ENCODE assay signal across 7 cellular contexts in the genomic region with DNA sequence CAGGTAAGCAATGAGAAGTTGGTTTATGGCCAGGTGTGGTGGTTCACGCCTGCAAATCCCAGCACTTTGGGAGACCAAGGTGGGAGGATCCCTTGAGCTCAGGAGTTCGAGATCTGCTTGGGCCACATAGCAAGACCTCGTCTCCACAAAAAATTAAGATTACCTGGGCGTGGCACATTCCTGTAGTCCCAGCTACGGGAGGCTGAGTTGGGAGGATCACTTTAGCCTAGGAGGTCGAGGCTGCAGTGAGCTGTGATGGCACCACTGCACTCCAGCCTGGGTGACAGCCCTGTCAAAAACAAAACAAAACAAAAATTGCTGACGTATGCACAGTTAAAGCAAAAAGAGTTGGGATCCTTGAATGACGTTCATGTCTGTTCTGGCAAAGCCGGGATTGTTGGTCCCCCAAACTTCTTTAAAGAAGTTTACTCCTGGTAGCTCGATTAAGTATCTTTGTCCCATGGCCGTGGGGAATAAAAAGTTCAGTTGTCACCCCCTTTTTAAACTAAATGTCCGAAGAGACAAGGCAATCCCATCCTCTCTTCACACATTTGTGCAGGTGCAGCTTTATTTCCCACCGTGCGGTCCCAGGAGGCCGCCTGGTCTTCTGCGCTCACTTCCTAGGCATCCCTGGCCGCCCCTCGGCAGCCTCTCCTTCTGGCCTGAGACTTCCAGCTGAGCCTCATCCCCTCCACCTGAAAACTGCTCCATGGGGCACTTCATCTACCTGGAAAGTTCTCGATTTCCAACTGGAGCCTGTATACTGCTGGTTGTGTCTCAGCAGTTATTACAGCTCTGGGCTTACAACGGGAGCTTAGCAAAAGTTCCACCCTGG. TPM values are rescaled to one million over a fixed set of nuclear protein-coding genes. Genes with fewer than 3 reads are reported as not detected.
DNase-seq lines count a peak whose midpoint lies in the region; ATAC-seq and TF ChIP-seq lines count a peak whose summit lies in the region.

No MANE protein-coding gene starts in this region.

- H4K8ac ChIP-seq in trophoblast cell (ENCODE audit: low read depth, low read length) = peak overlapping the region; percentile 89

- H3K79me1 ChIP-seq in trophoblast cell (ENCODE audit: low read length) = peaks cover 21% of the 10 kb centered on the region

- H2BK12ac ChIP-seq in trophoblast cell (ENCODE audit: low read length) = peak overlapping the region; percentile 38

- H3K23ac ChIP-seq in trophoblast cell (ENCODE audit: low read length) = no peak overlapping the region

- peak overlapping the region; percentile 54 for H2BK120ac ChIP-seq in trophoblast cell (ENCODE audit: insufficient read depth, low read length, poor library complexity)

- H3K4ac ChIP-seq in trophoblast cell (ENCODE audit: low read depth, low read length) = peak overlapping the region; percentile 71

- CTCF ChIA-PET in T-cell (lab: Charles Lee) = no interaction called here

- peak overlapping the region; percentile 97 for H3K9ac ChIP-seq in trophoblast cell (ENCODE audit: low read length)

- H3K27ac ChIP-seq in trophoblast cell (ENCODE audit: low read depth, low read length) = peak overlapping the region; percentile 98

- H3K36me3 Mint-ChIP-seq in T-cell = no peaks in the 10 kb centered on the region

- H3K4me1 Mint-ChIP-seq in T-cell = peaks cover 34 to 42% (median 38%) of the 10 kb centered on the region in 3 donors

- ATAC-seq in GM18909 (IDR thresholded peaks at IDR 0.05; ENCODE audit: poor library complexity, unreplicated experiment) (peak; percentile 12), HG02759 (IDR thresholded peaks at IDR 0.05; ENCODE audit: unreplicated experiment) (peak; percentile 18), T-cell (replicated peaks in 1 of 4) (peak in 3 of 4 experiments; percentile 2 to 4 (median 2))

- H2AK5ac ChIP-seq in trophoblast cell (ENCODE audit: low read length) = peak overlapping the region; percentile 41

- no peak for DNase-seq in T-cell
- DNase-seq in fibroblast of villous mesenchyme (ENCODE audit: low read depth) = no peak
- no peak for DNase-seq in trophoblast cell
- no peak for DNase-seq in OCI-M1 (lab: John Stamatoyannopoulos, UW)
- no peak for DNase-seq in NK-92 treated with Interleukin-12 subunit alpha and Interleukin-12 subunit beta, amount 100 ng/mL, for 24 hours (lab: John Stamatoyannopoulos, UW)

- no CpG with 5 or more reads among the region's 20 CpGs for WGBS in trophoblast cell (ENCODE audit: extremely low coverage, insufficient coverage, insufficient read length)

- H3K9me3 Mint-ChIP-seq in T-cell = no peaks in the 10 kb centered on the region

- H3K27ac Mint-ChIP-seq in T-cell = no peak overlapping the region

- peak overlapping the region; percentile 81 for H2BK5ac ChIP-seq in trophoblast cell (ENCODE audit: low read depth, low read length, poor library complexity)

- no peak for TF ChIP-seq CTCF in fibroblast of villous mesenchyme (IDR thresholded peaks at IDR 0.05; ENCODE audit: insufficient read depth, low read depth, low read length)

- H3K4me3 Mint-ChIP-seq in T-cell = peak overlapping the region; percentile 86 to 100 (median 98)

- no peaks in the 10 kb centered on the region for H3K27me3 ChIP-seq in trophoblast cell (ENCODE audit: insufficient read depth, low read length)

- POLR2A ChIA-PET in T-cell (lab: Charles Lee) = interaction anchor here in 1 of 2 donors (0.6 kb wide), 1 partner anchor 50 kb away, joined by 4 read pairs; no protein-coding TSS in a partner anchor

- H3K4me2 ChIP-seq in trophoblast cell (ENCODE audit: low read length) = peak overlapping the region; percentile 95

- H3K4me1 ChIP-seq in trophoblast cell (ENCODE audit: control insufficient read depth in 1 of 2, insufficient read depth in 2 of 2, low read length in 2 of 2) = peaks cover 4 to 11% of the 10 kb centered on the region in 2 experiments

- peak overlapping the region; percentile 84 for H4K12ac ChIP-seq in trophoblast cell (ENCODE audit: low read depth, low read length)

- H3K27me3 Mint-ChIP-seq in T-cell = no peaks in the 10 kb centered on the region

- peak overlapping the region; percentile 47 for H2AFZ ChIP-seq in trophoblast cell (ENCODE audit: insufficient read depth, low read length, poor library complexity)

- peak overlapping the region; percentile 63 for H3K4me3 ChIP-seq in fibroblast of villous mesenchyme (ENCODE audit: low read depth, low read length)
- peak overlapping the region; percentile 73 for H3K4me3 ChIP-seq in trophoblast cell (ENCODE audit: low read depth, low read length)

- peak overlapping the region; percentile 62 for H3K18ac ChIP-seq in trophoblast cell (ENCODE audit: low read length)

- peaks cover 0 to 2% of the 10 kb centered on the region in 2 experiments for H3K36me3 ChIP-seq in trophoblast cell (ENCODE audit: control insufficient read depth in 1 of 2, insufficient read depth in 2 of 2, low read length in 2 of 2)

- peak overlapping the region; percentile 65 for H3K14ac ChIP-seq in trophoblast cell (ENCODE audit: low read length)

- no peaks in the 10 kb centered on the region for H3K9me3 ChIP-seq in trophoblast cell (ENCODE audit: insufficient read depth, low read depth, low read length)

- H4K91ac ChIP-seq in trophoblast cell (ENCODE audit: low read depth, low read length) = peak overlapping the region; percentile 67

- peaks cover 15% of the 10 kb centered on the region for H3K79me2 ChIP-seq in trophoblast cell (ENCODE audit: control insufficient read depth, insufficient read depth, low read length, poor library complexity)

RNA-seq across cellular contexts. Expression of a gene that starts 0.8 kb away (rescaled TPM):
- 10 to 100 TPM; 10.4 to 22.0 (median 11.8) TPM for total RNA-seq in T-cell
- total RNA-seq in fibroblast of villous mesenchyme = 13.2 and 21.6 TPM in 2 replicates
- 21.4 and 22.5 TPM in 2 replicates for polyA plus RNA-seq in trophoblast cell (2013)
